12 cellular contexts compared by ENCODE assay signal in genomic region chr15:42584031-42584765, GRCh38. TPM values are rescaled to one million over a fixed set of nuclear protein-coding genes. Genes with fewer than 3 reads are reported as not detected.
A peak's percentile ranks its signal among the peaks of the same experiment; 100 is the strongest.
DNase-seq lines count a peak whose midpoint lies in the region; ATAC-seq, FAIRE-seq and TF ChIP-seq lines count a peak whose summit lies in the region.
"Had no signal": no experiment of that assay in that cellular context is flagged by ENCODE, and none has a peak within 500 bp of the region (broad histone marks: within the 10 kb centered on the region; RNA-seq: fewer than 3 reads in every experiment).

No MANE protein-coding gene starts in this region.

- H3K9me3 ChIP-seq in HepG2 (ENCODE audit: low read length) (no peaks in the 10 kb centered on the region), right lobe of liver (no peaks in the 10 kb centered on the region), muscle layer of colon (ENCODE audit: low read length) (no peaks in the 10 kb centered on the region)

- ATAC-seq in HepG2 (no peak), right lobe of liver (no peak), HG03108 (IDR thresholded peaks at IDR 0.05; ENCODE audit: unreplicated experiment) (no peak), GM18858 (IDR thresholded peaks at IDR 0.05; ENCODE audit: unreplicated experiment) (no peak), HG03442 (IDR thresholded peaks at IDR 0.05; ENCODE audit: unreplicated experiment) (no peak)

- no peak overlapping the region for H3K4me2 ChIP-seq in HepG2 (ENCODE audit: low read depth, low read length)

- in situ Hi-C loops in HepG2 (cut with HindIII; ENCODE audit: extremely low pct_ligation_motif_present, low pct_unique_long_range_greater_than_20kb), result no loop called here

- 81% methylated on average over 4 of the region's 4 CpGs for WGBS in HepG2 (ENCODE audit: low lambda C conversion rate)
- 45% methylated on average over 4 of the region's 4 CpGs for WGBS in right lobe of liver (ENCODE audit: insufficient coverage, low coverage, low lambda C conversion rate, missing lambda C conversion rate)

- DNase-seq in HepG2 (ENCODE audit: low spot score) (peak; percentile 32), right lobe of liver (no peak), dermis blood vessel endothelial cell (peak; percentile 82), HCEC 1CT (no peak)
- DNase-seq: activated CD4-positive, alpha-beta T cell treated with anti-CD3 and anti-CD28 coated beads for 1 hour; activated gamma-delta T cell treated with Interleukin-2 at 50 U/mL for 16 hours; NCI-H2081 had no signal

- intact Hi-C loops in HepG2 (cut with micrococcal nuclease; ENCODE audit: unreplicated experiment) (no loop called here), right lobe of liver (cut with DNase I) (loop anchor here in 1 of 2 donors (10.0 kb wide), 1 partner anchor 71 kb away; no protein-coding TSS in a partner anchor)

- H3K4me1 ChIP-seq in HepG2 (ENCODE audit: insufficient read depth, low read length) (peaks cover 44% of the 10 kb centered on the region), right lobe of liver (peaks cover 0 to 8% (median 2%) of the 10 kb centered on the region in 4 donors), muscle layer of colon (ENCODE audit: insufficient read depth, low read length) (peaks cover 55% of the 10 kb centered on the region)

- peaks cover 0 to 2% of the 10 kb centered on the region in 2 experiments; a peak in 1 of 5 replicates for H3K36me3 ChIP-seq in HepG2 (replicated peaks in 1 of 2; ENCODE audit: control insufficient read depth in 1 of 2, insufficient read depth in 2 of 2, low read length in 2 of 2)
- H3K36me3 ChIP-seq in right lobe of liver, result no peaks in the 10 kb centered on the region
- peaks cover 7% of the 10 kb centered on the region for H3K36me3 ChIP-seq in muscle layer of colon (ENCODE audit: insufficient read depth, low read length)

- H2AFZ ChIP-seq in HepG2 (ENCODE audit: low read length), result no peak overlapping the region

- no TSS peak for BruUV-seq in HepG2 (replicated peaks; lab: Mats Ljungman, UMichigan)

- POLR2A ChIA-PET in HepG2 (lab: Yijun Ruan, JAX), result interaction anchor here (2.0 kb wide), 1 partner anchor 9 kb away, joined by 8 read pairs; the partner anchor contains the start of gene STARD9

- TF ChIP-seq POLR2A in HepG2 (IDR thresholded peaks at IDR 0.05; ENCODE audit: insufficient read depth in 1 of 2, low read depth in 2 of 2, low read length in 2 of 2) (no peak), right lobe of liver (IDR thresholded peaks at IDR 0.05) (no peak)

- H3K4me3 ChIP-seq in HepG2 (replicated peaks in 1 of 3; ENCODE audit: insufficient read depth in 1 of 3, low read depth in 2 of 3, low read length in 3 of 3) (no peak overlapping the region), right lobe of liver (no peak overlapping the region), muscle layer of colon (ENCODE audit: low read depth in 1 of 2, low read length in 2 of 2) (peak overlapping the region; percentile 46 to 54)

- H4K20me1 ChIP-seq in HepG2 (ENCODE audit: insufficient read depth, low read length), result no peaks in the 10 kb centered on the region

- TF ChIP-seq CTCF in HepG2 (CRISPR knock-in tag; IDR thresholded peaks at IDR 0.05) (no peak), right lobe of liver (IDR thresholded peaks at IDR 0.05) (no peak)

- H3K27me3 ChIP-seq in HepG2 (ENCODE audit: control insufficient read depth in 1 of 2, insufficient read depth in 2 of 2, low read length in 2 of 2) (no peaks in the 10 kb centered on the region), right lobe of liver (no peaks in the 10 kb centered on the region), muscle layer of colon (ENCODE audit: control insufficient read depth in 1 of 2, insufficient read depth in 2 of 2, low read length in 2 of 2) (no peaks in the 10 kb centered on the region)

- FAIRE-seq in HepG2 (lab: Jason Lieb, UNC), result no peak
- FAIRE-seq: G401.6 had no signal

- no peak for TF ChIP-seq EP300 in HepG2 (IDR thresholded peaks at IDR 0.05; ENCODE audit: low read depth in 2 of 2, low read length in 2 of 2)
- TF ChIP-seq EP300 in HepG2 (CRISPR knock-in tag; IDR thresholded peaks at IDR 0.05; ENCODE audit: borderline replicate concordance), result no peak

- CTCF ChIA-PET in HepG2 (lab: Yijun Ruan, JAX; ENCODE audit: low intra/inter-chr PET ratio, low total read pairs), result no interaction called here

- H3K9ac ChIP-seq in HepG2 (ENCODE audit: insufficient read depth, low read depth, low read length), result no peak overlapping the region
- H3K9ac ChIP-seq in muscle layer of colon (ENCODE audit: low read length), result peak overlapping the region; percentile 35

- H3K79me2 ChIP-seq in HepG2 (ENCODE audit: insufficient read depth, low read length), result peaks cover 2% of the 10 kb centered on the region

- TF ChIP-seq RAD21 in HepG2 (CRISPR knock-in tag; IDR thresholded peaks at IDR 0.05), result no peak

- no peak overlapping the region for H3K27ac ChIP-seq in HepG2 (ENCODE audit: extremely low read length, insufficient read depth, low read length)
- no peak overlapping the region for H3K27ac ChIP-seq in right lobe of liver
- peak overlapping the region; percentile 86 for H3K27ac ChIP-seq in muscle layer of colon (ENCODE audit: low read depth, low read length)

RNA-seq across cellular contexts. Expression of gene STARD9, which starts 8.8 kb away (rescaled TPM):
- total RNA-seq in HepG2 (2016; rRNA removed; fragmentation: Illumina TruSeq; extraction: Trizol) (2.7 and 5.3 TPM in 2 replicates), right lobe of liver (1 to 10 TPM in 5 of 6 experiments, under 1 TPM in 1; 0.70 to 3.1 (median 1.5) TPM), dermis blood vessel endothelial cell (23.0 and 35.4 TPM in 2 replicates)
- 1.0 and 1.3 TPM in 2 replicates for total RNA-seq in HepG2 (2016; cell fraction: cytosol; rRNA removed; fragmentation: Illumina TruSeq; extraction: Trizol; ENCODE audit: low read depth)
- 2.6 and 4.9 TPM in 2 replicates for total RNA-seq in HepG2 (2016; cell fraction: insoluble cytoplasmic fraction; rRNA removed; fragmentation: Illumina TruSeq; extraction: Trizol)
- 0.86 and 1.4 TPM in 2 replicates for total RNA-seq in HepG2 (2016; cell fraction: membrane; rRNA removed; fragmentation: Illumina TruSeq; extraction: Trizol)
- total RNA-seq in HepG2 (2016; cell fraction: nucleus; rRNA removed; fragmentation: Illumina TruSeq; extraction: Trizol), result 9.0 and 12.9 TPM in 2 replicates
- 7.5 and 9.0 TPM in 2 replicates for polyA plus RNA-seq in HepG2 (2011; rRNA removed)
- 1.7 and 1.9 TPM in 2 replicates for polyA plus RNA-seq in HepG2 (2011; cell fraction: cytosol; rRNA removed)
- 57.0 and 60.2 TPM in 2 replicates for polyA plus RNA-seq in HepG2 (2011; cell fraction: nucleus; rRNA removed)
- polyA plus RNA-seq in HepG2 (2012), result 5.9 and 8.8 TPM in 2 replicates
- 0.23 and 0.53 TPM in 2 replicates for polyA plus RNA-seq in HepG2 (2016; cell fraction: cytosol; fragmentation: Illumina TruSeq; extraction: Trizol; ENCODE audit: low read depth)
- 1.4 and 1.8 TPM in 2 replicates for polyA plus RNA-seq in HepG2 (2016; cell fraction: insoluble cytoplasmic fraction; fragmentation: Illumina TruSeq; extraction: Trizol; ENCODE audit: low read depth)
- 0.34 and 0.55 TPM in 2 replicates for polyA plus RNA-seq in HepG2 (2016; cell fraction: membrane; fragmentation: Illumina TruSeq; extraction: Trizol; ENCODE audit: low read depth)
- 20.5 and 20.8 TPM in 2 replicates for polyA plus RNA-seq in HepG2 (2016; cell fraction: nucleus; fragmentation: Illumina TruSeq; extraction: Trizol; ENCODE audit: insufficient read depth, low read depth)
- 8.8 and 8.9 TPM in 2 replicates for polyA minus RNA-seq in HepG2 (2011; rRNA and poly(A)+ RNA removed; ENCODE audit: low replicate concordance)
- 1.9 and 2.0 TPM in 2 replicates for polyA minus RNA-seq in HepG2 (2011; cell fraction: cytosol; rRNA and poly(A)+ RNA removed)
- 28.7 and 30.3 TPM in 2 replicates for polyA minus RNA-seq in HepG2 (2011; cell fraction: nucleus; rRNA and poly(A)+ RNA removed)

RNA-seq across cellular contexts. Expression of gene HAUS2, which starts 35.6 kb away (rescaled TPM):
- total RNA-seq in HepG2 (2016; rRNA removed; fragmentation: Illumina TruSeq; extraction: Trizol), result 32.9 and 49.4 TPM in 2 replicates
- total RNA-seq in HepG2 (2016; cell fraction: cytosol; rRNA removed; fragmentation: Illumina TruSeq; extraction: Trizol; ENCODE audit: low read depth), result 8.7 and 10.9 TPM in 2 replicates
- total RNA-seq in HepG2 (2016; cell fraction: insoluble cytoplasmic fraction; rRNA removed; fragmentation: Illumina TruSeq; extraction: Trizol), result 32.1 and 46.9 TPM in 2 replicates
- total RNA-seq in HepG2 (2016; cell fraction: membrane; rRNA removed; fragmentation: Illumina TruSeq; extraction: Trizol), result 18.3 and 18.9 TPM in 2 replicates
- 11.2 and 15.2 TPM in 2 replicates for total RNA-seq in HepG2 (2016; cell fraction: nucleus; rRNA removed; fragmentation: Illumina TruSeq; extraction: Trizol)
- polyA plus RNA-seq in HepG2 (2011; rRNA removed), result 10.0 and 11.6 TPM in 2 replicates
- 6.5 and 10.4 TPM in 2 replicates for polyA plus RNA-seq in HepG2 (2011; cell fraction: cytosol; rRNA removed)
- polyA plus RNA-seq in HepG2 (2011; cell fraction: nucleus; rRNA removed), result 3.3 and 4.6 TPM in 2 replicates
- 9.7 and 11.7 TPM in 2 replicates for polyA plus RNA-seq in HepG2 (2012)
- 7.5 and 10.5 TPM in 2 replicates for polyA plus RNA-seq in HepG2 (2016; cell fraction: cytosol; fragmentation: Illumina TruSeq; extraction: Trizol; ENCODE audit: low read depth)
- 42.4 and 46.1 TPM in 2 replicates for polyA plus RNA-seq in HepG2 (2016; cell fraction: insoluble cytoplasmic fraction; fragmentation: Illumina TruSeq; extraction: Trizol; ENCODE audit: low read depth)
- 13.8 and 16.6 TPM in 2 replicates for polyA plus RNA-seq in HepG2 (2016; cell fraction: membrane; fragmentation: Illumina TruSeq; extraction: Trizol; ENCODE audit: low read depth)
- polyA plus RNA-seq in HepG2 (2016; cell fraction: nucleus; fragmentation: Illumina TruSeq; extraction: Trizol; ENCODE audit: insufficient read depth, low read depth), result 17.3 and 19.7 TPM in 2 replicates
- 2.0 and 13.0 TPM in 2 replicates for polyA minus RNA-seq in HepG2 (2011; rRNA and poly(A)+ RNA removed; ENCODE audit: low replicate concordance)
- polyA minus RNA-seq in HepG2 (2011; cell fraction: cytosol; rRNA and poly(A)+ RNA removed), result 7.4 and 11.5 TPM in 2 replicates
- 5.2 and 6.3 TPM in 2 replicates for polyA minus RNA-seq in HepG2 (2011; cell fraction: nucleus; rRNA and poly(A)+ RNA removed)
- 10 to 100 TPM in 3 of 6 experiments, 1 to 10 TPM in 3; 5.8 to 19.5 (median 8.6) TPM for total RNA-seq in right lobe of liver
- 32.0 and 52.4 TPM in 2 replicates for total RNA-seq in dermis blood vessel endothelial cell

RNA-seq across cellular contexts. Expression of gene LRRC57, which starts 35.6 kb away (rescaled TPM):
- total RNA-seq in HepG2 (2016; rRNA removed; fragmentation: Illumina TruSeq; extraction: Trizol) (14.8 and 26.0 TPM in 2 replicates), right lobe of liver (10 to 100 TPM in 3 of 6 experiments, 1 to 10 TPM in 3; 8.5 to 10.8 (median 10.1) TPM), dermis blood vessel endothelial cell (32.8 and 36.3 TPM in 2 replicates)
- total RNA-seq in HepG2 (2016; cell fraction: cytosol; rRNA removed; fragmentation: Illumina TruSeq; extraction: Trizol; ENCODE audit: low read depth), result 1.7 and 3.9 TPM in 2 replicates
- total RNA-seq in HepG2 (2016; cell fraction: insoluble cytoplasmic fraction; rRNA removed; fragmentation: Illumina TruSeq; extraction: Trizol), result 16.4 and 25.0 TPM in 2 replicates
- 5.9 and 7.8 TPM in 2 replicates for total RNA-seq in HepG2 (2016; cell fraction: membrane; rRNA removed; fragmentation: Illumina TruSeq; extraction: Trizol)
- 8.2 and 9.4 TPM in 2 replicates for total RNA-seq in HepG2 (2016; cell fraction: nucleus; rRNA removed; fragmentation: Illumina TruSeq; extraction: Trizol)
- polyA plus RNA-seq in HepG2 (2011; rRNA removed), result 4.1 and 5.8 TPM in 2 replicates
- polyA plus RNA-seq in HepG2 (2011; cell fraction: cytosol; rRNA removed), result 4.0 and 6.6 TPM in 2 replicates
- 3.5 and 4.5 TPM in 2 replicates for polyA plus RNA-seq in HepG2 (2011; cell fraction: nucleus; rRNA removed)
- polyA plus RNA-seq in HepG2 (2012), result 5.1 and 5.9 TPM in 2 replicates
- polyA plus RNA-seq in HepG2 (2016; cell fraction: cytosol; fragmentation: Illumina TruSeq; extraction: Trizol; ENCODE audit: low read depth), result 0.71 and 0.75 TPM in 2 replicates
- 16.5 and 17.4 TPM in 2 replicates for polyA plus RNA-seq in HepG2 (2016; cell fraction: insoluble cytoplasmic fraction; fragmentation: Illumina TruSeq; extraction: Trizol; ENCODE audit: low read depth)
- polyA plus RNA-seq in HepG2 (2016; cell fraction: membrane; fragmentation: Illumina TruSeq; extraction: Trizol; ENCODE audit: low read depth), result 2.4 and 3.5 TPM in 2 replicates
- 11.6 and 12.8 TPM in 2 replicates for polyA plus RNA-seq in HepG2 (2016; cell fraction: nucleus; fragmentation: Illumina TruSeq; extraction: Trizol; ENCODE audit: insufficient read depth, low read depth)
- polyA minus RNA-seq in HepG2 (2011; rRNA and poly(A)+ RNA removed; ENCODE audit: low replicate concordance), result 5.2 and 9.8 TPM in 2 replicates
- 3.0 and 4.5 TPM in 2 replicates for polyA minus RNA-seq in HepG2 (2011; cell fraction: cytosol; rRNA and poly(A)+ RNA removed)
- 4.8 and 5.7 TPM in 2 replicates for polyA minus RNA-seq in HepG2 (2011; cell fraction: nucleus; rRNA and poly(A)+ RNA removed)

Comparison
In these comparisons a context has a peak if more than half of its experiments do, and no peak if none do; other contexts are left out.
1. DNase-seq: peak in HepG2 (single experiment) and dermis blood vessel endothelial cell (single experiment); none in right lobe of liver (0 of 3) and HCEC 1CT (single experiment).
2. H3K4me3 ChIP-seq: peak in muscle layer of colon (2 of 2); none in HepG2 (0 of 3) and right lobe of liver (0 of 3).